21 cellular contexts compared by ENCODE assay signal in the genomic region with DNA sequence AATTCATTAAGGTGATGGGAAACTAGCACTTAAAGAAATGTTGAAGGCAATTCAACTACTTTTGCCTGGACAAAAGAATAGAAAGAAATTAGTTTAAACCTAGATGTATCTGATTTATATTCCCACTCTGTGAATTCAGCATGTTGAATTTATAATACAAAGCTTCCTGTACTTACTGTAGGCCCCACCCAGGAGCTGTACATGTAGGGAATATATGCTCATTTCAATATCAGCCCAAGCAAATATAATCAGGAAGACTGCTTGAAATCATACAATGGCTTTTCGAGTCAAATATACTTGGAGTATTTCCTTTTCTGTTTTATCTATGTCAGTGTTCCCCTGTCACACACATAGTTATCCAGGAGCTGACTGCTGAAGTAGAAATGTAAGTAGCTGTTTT.
"Had no signal": no experiment of that assay in that cellular context is flagged by ENCODE, and none has a peak within 500 bp of the region (broad histone marks: within the 10 kb centered on the region; RNA-seq: fewer than 3 reads in every experiment).

No MANE protein-coding gene starts in this region.

- ATAC-seq: HepG2, Panc1, PC-3 had no signal

- H3K4me3 ChIP-seq: MG63 had no signal

- H3K27me3 ChIP-seq: MG63 had no signal

- DNase-seq: IMR-90, Karpas-422, KG1, MG63, NCI-H1092 treated with DMSO at 0.1 percent for 48 hours, NCI-H1436, NCI-H187, NCI-H2029, NCI-H2081 treated with DMSO at 0.1 percent for 48 hours, NCI-H2171, NCI-H226, NCI-H446, NCI-H510A, NCI-H774, PC-3, SHP77, SK-N-SH, SW 1271 had no signal

- H3K9me3 ChIP-seq: MG63, SK-N-SH had no signal

- H3K9me2 ChIP-seq: SK-N-SH had no signal

- H3K36me3 ChIP-seq: MG63 had no signal

- H3K27ac ChIP-seq: RWPE1 had no signal

- H3K4me2 ChIP-seq: SK-N-SH had no signal
